Comparison of ENCODE assay signal across 8 cellular contexts in genomic region chr3:85567074-85567676, GRCh38.
A peak's percentile ranks its signal among the peaks of the same experiment; 100 is the strongest.
DNase-seq lines count a peak whose midpoint lies in the region; ATAC-seq and TF ChIP-seq lines count a peak whose summit lies in the region.
"Had no signal": no experiment of that assay in that cellular context is flagged by ENCODE, and none has a peak within 500 bp of the region (broad histone marks: within the 10 kb centered on the region; RNA-seq: fewer than 3 reads in every experiment).

No MANE protein-coding gene starts in this region.

- CTCF ChIA-PET in activated CD8-positive, alpha-beta T cell treated with anti-CD3 and anti-CD28 coated beads, Interleukin-2, amount 10 ng/mL, durations not matched to agents 7 days and 5 days (lab: Charles Lee): interaction anchor here (1.2 kb wide), 1 partner anchor 9 kb away, joined by 4 read pairs; no protein-coding TSS in a partner anchor

- H3K4me3 Mint-ChIP-seq in activated CD8-positive, alpha-beta T cell treated with anti-CD3 and anti-CD28 coated beads, Interleukin-2, amount 10 ng/mL, durations not matched to agents 7 days and 5 days: no peak overlapping the region
- no peak overlapping the region for H3K4me3 Mint-ChIP-seq in type B pancreatic cell
- H3K4me3 Mint-ChIP-seq: activated B cell treated with CpG ODN at 0.5 μM for 24 hours had no signal

- peak; percentile 83 for TF ChIP-seq CTCF in type B pancreatic cell (conservative IDR thresholded peaks at IDR 0.05)
- no peak for TF ChIP-seq CTCF in omental fat pad (IDR thresholded peaks at IDR 0.05)

- ATAC-seq in GM21423 (IDR thresholded peaks at IDR 0.05; ENCODE audit: unreplicated experiment) (peak; percentile 66), omental fat pad (ENCODE audit: low FRiP score) (no peak)
- no peak for ATAC-seq in activated CD8-positive, alpha-beta T cell treated with anti-CD3 and anti-CD28 coated beads, Interleukin-2, amount 10 ng/mL, durations not matched to agents 7 days and 5 days

- H3K27me3 Mint-ChIP-seq in activated CD8-positive, alpha-beta T cell treated with anti-CD3 and anti-CD28 coated beads, Interleukin-2, amount 10 ng/mL, durations not matched to agents 7 days and 5 days (ENCODE audit: low read depth): no peaks in the 10 kb centered on the region
- H3K27me3 Mint-ChIP-seq in type B pancreatic cell: no peaks in the 10 kb centered on the region
- H3K27me3 Mint-ChIP-seq: activated B cell treated with CpG ODN at 0.5 μM for 24 hours had no signal

- H3K9me3 Mint-ChIP-seq in activated CD8-positive, alpha-beta T cell treated with anti-CD3 and anti-CD28 coated beads, Interleukin-2, amount 10 ng/mL, durations not matched to agents 7 days and 5 days (ENCODE audit: insufficient read depth): no peaks in the 10 kb centered on the region
- H3K9me3 Mint-ChIP-seq in type B pancreatic cell: no peaks in the 10 kb centered on the region
- H3K9me3 Mint-ChIP-seq: activated B cell treated with CpG ODN at 0.5 μM for 24 hours had no signal

- DNase-seq in GF-D8 (lab: John Stamatoyannopoulos, UW) (peak; percentile 6), NCI-H1048 (lab: John Stamatoyannopoulos, UW) (peak; percentile 12), inferior parietal cortex (ENCODE audit: extremely low spot score) (peak; percentile 54), type B pancreatic cell (ENCODE audit: extremely low spot score, unreplicated experiment) (no peak), omental fat pad (ENCODE audit: low spot score) (no peak)
- peak; percentile 44 for DNase-seq in activated CD8-positive, alpha-beta T cell treated with anti-CD3 and anti-CD28 coated beads, Interleukin-2, amount 10 ng/mL, durations not matched to agents 7 days and 5 days
- DNase-seq: activated B cell treated with CpG ODN at 0.5 μM for 24 hours had no signal

- POLR2A ChIA-PET in activated CD8-positive, alpha-beta T cell treated with anti-CD3 and anti-CD28 coated beads, Interleukin-2, amount 10 ng/mL, durations not matched to agents 7 days and 5 days (lab: Charles Lee): no interaction called here

- H3K27ac Mint-ChIP-seq in activated CD8-positive, alpha-beta T cell treated with anti-CD3 and anti-CD28 coated beads, Interleukin-2, amount 10 ng/mL, durations not matched to agents 7 days and 5 days: no peak overlapping the region
- H3K27ac Mint-ChIP-seq in type B pancreatic cell: no peak overlapping the region
- H3K27ac Mint-ChIP-seq: activated B cell treated with CpG ODN at 0.5 μM for 24 hours had no signal

- no peaks in the 10 kb centered on the region for H3K36me3 Mint-ChIP-seq in activated CD8-positive, alpha-beta T cell treated with anti-CD3 and anti-CD28 coated beads, Interleukin-2, amount 10 ng/mL, durations not matched to agents 7 days and 5 days (ENCODE audit: low read depth)
- H3K36me3 Mint-ChIP-seq in type B pancreatic cell: no peaks in the 10 kb centered on the region

- H3K4me1 Mint-ChIP-seq in activated CD8-positive, alpha-beta T cell treated with anti-CD3 and anti-CD28 coated beads, Interleukin-2, amount 10 ng/mL, durations not matched to agents 7 days and 5 days (ENCODE audit: low read depth): no peaks in the 10 kb centered on the region
- no peaks in the 10 kb centered on the region for H3K4me1 Mint-ChIP-seq in type B pancreatic cell (ENCODE audit: unreplicated experiment)

Comparison
In these comparisons a context has a peak if more than half of its experiments do, and no peak if none do; other contexts are left out.
1. DNase-seq: peak in GF-D8 (single experiment), NCI-H1048 (single experiment), activated CD8-positive, alpha-beta T cell treated with anti-CD3 and anti-CD28 coated beads, Interleukin-2, amount 10 ng/mL, durations not matched to agents 7 days and 5 days (single experiment) and inferior parietal cortex (single experiment); none in type B pancreatic cell (single experiment) and omental fat pad (single experiment).